Comparison of ENCODE assay signal across 28 cellular contexts in the genomic region with DNA sequence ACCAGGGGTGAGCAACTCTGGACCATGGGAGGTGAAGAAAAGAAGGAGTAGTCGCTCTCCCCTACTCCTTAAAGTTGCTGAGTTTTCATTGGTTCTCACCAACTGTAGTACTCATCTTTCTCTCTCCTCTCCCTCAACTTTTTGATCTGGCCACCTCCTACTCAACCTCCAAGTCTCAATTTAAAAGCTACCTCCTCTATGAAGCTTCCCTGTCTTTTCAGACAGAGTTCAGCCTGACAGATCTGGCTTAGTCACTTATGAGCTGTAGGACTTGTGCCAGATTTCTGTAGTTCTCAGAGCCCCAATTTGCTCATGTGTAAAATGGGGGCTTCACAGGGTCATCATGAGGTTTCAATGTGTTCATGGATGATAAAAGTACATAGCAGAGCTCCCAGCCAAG. TPM values are rescaled to one million over a fixed set of nuclear protein-coding genes. Genes with fewer than 3 reads are reported as not detected.
"Had no signal": no experiment of that assay in that cellular context is flagged by ENCODE, and none has a peak within 500 bp of the region (broad histone marks: within the 10 kb centered on the region; RNA-seq: fewer than 3 reads in every experiment).

No MANE protein-coding gene starts in this region.

- H3K27ac ChIP-seq: hepatocyte, left lung, neutrophil, ovary, prostate gland, right atrium auricular region, thyroid gland, upper lobe of right lung had no signal

- H3K4me3 ChIP-seq: hepatocyte, left lung, ovary, prostate gland, right atrium auricular region, thyroid gland, upper lobe of right lung had no signal

- H3K9me3 ChIP-seq: left lung, neutrophil, ovary, prostate gland, right atrium auricular region, thyroid gland, upper lobe of right lung had no signal

- H3K4me1 ChIP-seq: left lung, prostate gland, right atrium auricular region, thyroid gland, upper lobe of right lung had no signal

- H3K36me3 ChIP-seq: left lung, neutrophil, ovary, prostate gland, right atrium auricular region, thyroid gland, upper lobe of right lung had no signal

- DNase-seq: activated CD4-positive, alpha-beta memory T cell treated with anti-CD3 and anti-CD28 coated beads for 36 hours; activated CD4-positive, alpha-beta T cell treated with anti-CD3 and anti-CD28 coated beads for 48 hours; activated effector memory CD4-positive, alpha-beta T cell treated with Interleukin-2 at 50 U/mL for 16 hours; activated naive CD4-positive, alpha-beta T cell treated with anti-CD3 and anti-CD28 coated beads for 36 hours; activated naive CD8-positive, alpha-beta T cell treated with anti-CD3 and anti-CD28 coated beads, Interleukin-2, amount 10 ng/mL, durations not matched to agents 7 days and 5 days; activated T-cell treated with anti-CD3 and anti-CD28 coated beads, Interleukin-2, amount 50 U/mL, for 48 hours; amygdala; cerebellar nuclear complex; effector CD4-positive, alpha-beta T cell; foreskin melanocyte; immature natural killer cell; kidney glomerular epithelial cell; left lung; mammary epithelial cell; natural killer cell; ovary; stimulated activated CD4-positive, alpha-beta T cell treated with anti-CD3 and anti-CD28 coated beads, Interleukin-12 subunit alpha, Interleukin-12 subunit beta, amount 100 ng/mL, for 4 hours; stimulated activated CD4-positive, alpha-beta T cell treated with anti-CD3 and anti-CD28 coated beads, Interleukin-4, amount 100 ng/mL, for 4 hours; stimulated activated naive CD8-positive, alpha-beta T cell treated with anti-CD3 and anti-CD28 coated beads, Interleukin-15, Interleukin-2, amounts not matched to agents 100 U/mL and 50 U/mL, for 24 hours; substantia nigra; T-helper 9 cell; thyroid gland; upper lobe of right lung had no signal

- ATAC-seq: left lung; natural killer cell; stimulated activated naive CD8-positive, alpha-beta T cell treated with anti-CD3 and anti-CD28 coated beads, Interleukin-15, Interleukin-2, amounts not matched to agents 100 U/mL and 50 U/mL, for 24 hours; upper lobe of right lung had no signal

RNA-seq across cellular contexts. Expression of gene HTR1D, which starts 34.5 kb away (rescaled TPM):
- total RNA-seq: activated CD4-positive, alpha-beta memory T cell treated with anti-CD3 and anti-CD28 coated beads for 36 hours; activated naive CD4-positive, alpha-beta T cell treated with anti-CD3 and anti-CD28 coated beads for 36 hours; activated naive CD8-positive, alpha-beta T cell treated with anti-CD3 and anti-CD28 coated beads, Interleukin-2, amount 10 ng/mL, durations not matched to agents 7 days and 5 days; natural killer cell; right atrium auricular region; T-helper 1 cell treated with Interleukin-12 subunit alpha and Interleukin-12 subunit beta and Interleukin-4 antibody, amounts not matched to agents 30 ng/mL and 1 ng/mL, for 36 hours; thyroid gland had no signal
